Comparison of ENCODE assay signal across 30 cellular contexts in the genomic region with DNA sequence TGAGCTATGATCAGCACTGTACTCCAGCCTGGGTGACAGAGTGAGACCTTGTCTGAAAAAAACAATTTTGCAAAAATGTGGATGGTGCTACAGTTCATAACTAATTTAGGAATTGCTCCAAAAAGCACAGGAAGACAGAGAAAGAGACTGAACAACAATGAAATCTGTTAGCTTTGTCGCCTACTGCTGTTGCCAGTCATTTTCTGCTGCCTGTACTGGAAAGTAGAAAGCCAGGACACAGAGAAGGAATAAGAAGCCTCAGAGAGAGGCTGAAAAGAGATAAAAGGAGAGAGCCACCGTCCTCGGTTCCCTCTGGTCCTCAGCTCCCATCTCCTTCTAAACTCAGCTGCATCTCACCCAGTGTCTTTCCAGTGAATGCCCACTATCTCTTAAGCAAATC. TPM values are rescaled to one million over a fixed set of nuclear protein-coding genes. Genes with fewer than 3 reads are reported as not detected.
"Had no signal": no experiment of that assay in that cellular context is flagged by ENCODE, and none has a peak within 500 bp of the region (broad histone marks: within the 10 kb centered on the region; RNA-seq: fewer than 3 reads in every experiment).

No MANE protein-coding gene starts in this region.

- H3K27ac ChIP-seq: brain microvascular endothelial cell, colonic mucosa, esophagus muscularis mucosa, foreskin keratinocyte, gastrocnemius medialis, heart left ventricle had no signal

- H3K9me3 Mint-ChIP-seq: activated CD4-positive, alpha-beta memory T cell treated with anti-CD3 and anti-CD28 coated beads, Interleukin-2, amount 10 ng/mL, durations not matched to agents 7 days and 5 days; activated CD4-positive, alpha-beta T cell treated with anti-CD3 and anti-CD28 coated beads, Interleukin-2, amount 10 ng/mL, durations not matched to agents 7 days and 5 days; activated naive CD4-positive, alpha-beta T cell treated with anti-CD3 and anti-CD28 coated beads, Interleukin-2, amount 10 ng/mL, durations not matched to agents 7 days and 5 days; activated naive CD4-positive, alpha-beta T cell treated with anti-CD3 and anti-CD28 coated beads, Interleukin-2, amount 50 U/mL, for 72 hours; activated T-cell treated with anti-CD3 and anti-CD28 coated beads, Interleukin-2, amount 50 U/mL, for 24 hours; activated T-cell treated with anti-CD3 and anti-CD28 coated beads, Interleukin-2, amount 50 U/mL, for 72 hours; central memory CD8-positive, alpha-beta T cell; dendritic cell treated with granulocyte-macrophage colony-stimulating factor and Interleukin-4, amounts not matched to agents 40 ng/mL and 50 ng/mL, for 4 days; T-cell; T-helper 2 cell treated with Interferon-gamma antibody and Interleukin-4, amounts not matched to agents 5 μg/mL and 100 μg/mL, for 36 hours had no signal

- H3K4me1 ChIP-seq: colonic mucosa, esophagus muscularis mucosa, foreskin keratinocyte, gastrocnemius medialis, heart left ventricle had no signal

- H3K27ac Mint-ChIP-seq: activated CD4-positive, alpha-beta memory T cell treated with anti-CD3 and anti-CD28 coated beads, Interleukin-2, amount 10 ng/mL, durations not matched to agents 7 days and 5 days; activated CD4-positive, alpha-beta T cell treated with anti-CD3 and anti-CD28 coated beads, Interleukin-2, amount 10 ng/mL, durations not matched to agents 7 days and 5 days; activated naive CD4-positive, alpha-beta T cell treated with anti-CD3 and anti-CD28 coated beads, Interleukin-2, amount 10 ng/mL, durations not matched to agents 7 days and 5 days; activated T-cell treated with anti-CD3 and anti-CD28 coated beads, Interleukin-2, amount 50 U/mL, for 24 hours; activated T-cell treated with anti-CD3 and anti-CD28 coated beads, Interleukin-2, amount 50 U/mL, for 72 hours; dendritic cell treated with granulocyte-macrophage colony-stimulating factor and Interleukin-4, amounts not matched to agents 40 ng/mL and 50 ng/mL, for 4 days; T-cell; T-helper 17 cell; T-helper 2 cell treated with Interferon-gamma antibody and Interleukin-4, amounts not matched to agents 5 μg/mL and 100 μg/mL, for 36 hours had no signal

- H3K4me1 Mint-ChIP-seq: activated CD4-positive, alpha-beta memory T cell treated with anti-CD3 and anti-CD28 coated beads, Interleukin-2, amount 10 ng/mL, durations not matched to agents 7 days and 5 days; activated CD4-positive, alpha-beta T cell treated with anti-CD3 and anti-CD28 coated beads, Interleukin-2, amount 10 ng/mL, durations not matched to agents 7 days and 5 days; activated naive CD4-positive, alpha-beta T cell treated with anti-CD3 and anti-CD28 coated beads, Interleukin-2, amount 10 ng/mL, durations not matched to agents 7 days and 5 days; central memory CD8-positive, alpha-beta T cell; T-cell; T-helper 17 cell had no signal

- H3K4me3 Mint-ChIP-seq: activated CD4-positive, alpha-beta memory T cell treated with anti-CD3 and anti-CD28 coated beads, Interleukin-2, amount 10 ng/mL, durations not matched to agents 7 days and 5 days; activated CD4-positive, alpha-beta T cell treated with anti-CD3 and anti-CD28 coated beads, Interleukin-2, amount 10 ng/mL, durations not matched to agents 7 days and 5 days; activated naive CD4-positive, alpha-beta T cell treated with anti-CD3 and anti-CD28 coated beads, Interleukin-2, amount 10 ng/mL, durations not matched to agents 7 days and 5 days; activated T-cell treated with anti-CD3 and anti-CD28 coated beads, Interleukin-2, amount 50 U/mL, for 24 hours; activated T-cell treated with anti-CD3 and anti-CD28 coated beads, Interleukin-2, amount 50 U/mL, for 72 hours; central memory CD8-positive, alpha-beta T cell; dendritic cell treated with granulocyte-macrophage colony-stimulating factor and Interleukin-4, amounts not matched to agents 40 ng/mL and 50 ng/mL, for 4 days; T-cell; T-helper 17 cell; T-helper 2 cell treated with Interferon-gamma antibody and Interleukin-4, amounts not matched to agents 5 μg/mL and 100 μg/mL, for 36 hours had no signal

- H3K9me3 ChIP-seq: colonic mucosa, esophagus muscularis mucosa, gastrocnemius medialis, heart left ventricle had no signal

- DNase-seq: activated CD4-positive, alpha-beta memory T cell treated with anti-CD3 and anti-CD28 coated beads, Interleukin-2, amount 10 ng/mL, durations not matched to agents 7 days and 5 days; activated CD4-positive, alpha-beta T cell treated with anti-CD3 and anti-CD28 coated beads for 1 hour; activated CD4-positive, alpha-beta T cell treated with anti-CD3 and anti-CD28 coated beads for 4 hours; activated CD4-positive, alpha-beta T cell treated with anti-CD3 and anti-CD28 coated beads, Interleukin-2, amount 10 ng/mL, durations not matched to agents 7 days and 5 days; activated CD4-positive, alpha-beta T cell treated with anti-CD3 and anti-CD28 coated beads, Interleukin-2, amount 50 U/mL, for 4 hours; activated CD8-positive, alpha-beta memory T cell treated with anti-CD3 and anti-CD28 coated beads, Interleukin-2, amount 50 U/mL, for 48 hours; activated gamma-delta T cell; activated naive CD4-positive, alpha-beta T cell; activated naive CD4-positive, alpha-beta T cell treated with anti-CD3 and anti-CD28 coated beads, Interleukin-2, amount 10 ng/mL, durations not matched to agents 7 days and 5 days; activated T-cell treated with anti-CD3 and anti-CD28 coated beads for 4 hours; activated T-cell treated with anti-CD3 and anti-CD28 coated beads, Interleukin-2, amount 50 U/mL, for 24 hours; activated T-cell treated with anti-CD3 and anti-CD28 coated beads, Interleukin-2, amount 50 U/mL, for 72 hours; amniotic stem cell; brain microvascular endothelial cell; colonic mucosa; dorsolateral prefrontal cortex; effector memory CD4-positive, alpha-beta T cell; erythroblast; foreskin keratinocyte; gastrocnemius medialis; glutamatergic neuron; heart left ventricle; T-cell; T-helper 17 cell; T1000 had no signal

- H3K36me3 Mint-ChIP-seq: activated naive CD4-positive, alpha-beta T cell treated with anti-CD3 and anti-CD28 coated beads, Interleukin-2, amount 10 ng/mL, durations not matched to agents 7 days and 5 days; activated naive CD4-positive, alpha-beta T cell treated with anti-CD3 and anti-CD28 coated beads, Interleukin-2, amount 50 U/mL, for 72 hours; T-cell had no signal

- ATAC-seq: activated naive CD4-positive, alpha-beta T cell treated with anti-CD3 and anti-CD28 coated beads, Interleukin-2, amount 50 U/mL, for 72 hours; activated T-cell treated with anti-CD3 and anti-CD28 coated beads, Interleukin-2, amount 50 U/mL, for 72 hours; foreskin keratinocyte; gastrocnemius medialis; heart left ventricle; T-cell; T-helper 17 cell had no signal

- H3K4me3 ChIP-seq: colonic mucosa, dorsolateral prefrontal cortex, esophagus muscularis mucosa, gastrocnemius medialis, heart left ventricle had no signal

- H3K27me3 ChIP-seq: brain microvascular endothelial cell, colonic mucosa, dorsolateral prefrontal cortex, gastrocnemius medialis had no signal

- H3K36me3 ChIP-seq: brain microvascular endothelial cell, colonic mucosa, esophagus muscularis mucosa, gastrocnemius medialis, heart left ventricle had no signal

RNA-seq across cellular contexts. Expression of a gene that starts 8.6 kb away (rescaled TPM):
- total RNA-seq: activated CD4-positive, alpha-beta memory T cell treated with anti-CD3 and anti-CD28 coated beads, Interleukin-2, amount 10 ng/mL, durations not matched to agents 7 days and 5 days; activated CD4-positive, alpha-beta T cell treated with anti-CD3 and anti-CD28 coated beads, Interleukin-2, amount 10 ng/mL, durations not matched to agents 7 days and 5 days; activated naive CD4-positive, alpha-beta T cell treated with anti-CD3 and anti-CD28 coated beads, Interleukin-2, amount 50 U/mL, for 72 hours; T-helper 17 cell had no signal
